In genomic region chr4:67533112-67533511, GRCh38 we compare ENCODE assay signal across 31 cellular contexts. TPM values are rescaled to one million over a fixed set of nuclear protein-coding genes. Genes with fewer than 3 reads are reported as not detected.
"Had no signal": no experiment of that assay in that cellular context is flagged by ENCODE, and none has a peak within 500 bp of the region (broad histone marks: within the 10 kb centered on the region; RNA-seq: fewer than 3 reads in every experiment).

No MANE protein-coding gene starts in this region.

- H3K27ac Mint-ChIP-seq: dendritic cell treated with granulocyte-macrophage colony-stimulating factor and Interleukin-4, amounts not matched to agents 40 ng/mL and 50 ng/mL, for 4 days; endodermal cell; stimulated activated effector memory CD8-positive, alpha-beta T cell treated with anti-CD3 and anti-CD28 coated beads, Interleukin-12 subunit alpha, Interleukin-12 subunit beta, amount 100 ng/mL, for 72 hours; type B pancreatic cell had no signal

- FAIRE-seq: endothelial cell of umbilical vein, frontal cortex had no signal

- H3K27me3 Mint-ChIP-seq: dendritic cell treated with granulocyte-macrophage colony-stimulating factor and Interleukin-4, amounts not matched to agents 40 ng/mL and 50 ng/mL, for 4 days; type B pancreatic cell had no signal

- ATAC-seq: left colon; left ventricle myocardium superior; lower lobe of right lung; natural killer cell; psoas muscle; right cardiac atrium; stimulated activated effector memory CD8-positive, alpha-beta T cell treated with anti-CD3 and anti-CD28 coated beads, Interleukin-12 subunit alpha, Interleukin-12 subunit beta, amount 100 ng/mL, for 72 hours had no signal

- H3K4me3 Mint-ChIP-seq: dendritic cell treated with granulocyte-macrophage colony-stimulating factor and Interleukin-4, amounts not matched to agents 40 ng/mL and 50 ng/mL, for 4 days; endodermal cell; immature natural killer cell; natural killer cell; stimulated activated effector memory CD8-positive, alpha-beta T cell treated with anti-CD3 and anti-CD28 coated beads, Interleukin-12 subunit alpha, Interleukin-12 subunit beta, amount 100 ng/mL, for 72 hours; type B pancreatic cell had no signal

- H3K27ac ChIP-seq: colonic mucosa, esophagus squamous epithelium, lower lobe of right lung, ovary, psoas muscle, sigmoid colon, stomach, testis, tibial artery had no signal

- DNase-seq: colonic mucosa; effector CD8-positive, alpha-beta T cell; endodermal cell; esophagus squamous epithelium; hypothalamus; immature natural killer cell; islet precursor cell; kidney glomerular epithelial cell; left colon; left ventricle myocardium superior; lower lobe of right lung; natural killer cell; occipital lobe; ovary; posterior cingulate gyrus; psoas muscle; right cardiac atrium; sigmoid colon; stimulated activated CD4-positive, alpha-beta T cell treated with anti-CD3 and anti-CD28 coated beads, Interleukin-2, amount 100 ng/mL, for 24 hours; stimulated activated CD4-positive, alpha-beta T cell treated with anti-CD3 and anti-CD28 coated beads, Interleukin-4, amount 100 ng/mL, for 24 hours; stimulated activated naive CD4-positive, alpha-beta T cell treated with Interleukin-2 at 50 U/mL for 16 hours; stomach; testis; tibial artery had no signal

- H3K9me3 Mint-ChIP-seq: immature natural killer cell; natural killer cell; stimulated activated effector memory CD8-positive, alpha-beta T cell treated with anti-CD3 and anti-CD28 coated beads, Interleukin-12 subunit alpha, Interleukin-12 subunit beta, amount 100 ng/mL, for 72 hours had no signal

- H3K4me1 Mint-ChIP-seq: endodermal cell had no signal

RNA-seq across cellular contexts. Expression of gene STAP1, which starts 25.4 kb away (rescaled TPM):
- total RNA-seq: endodermal cell, endothelial cell of umbilical vein, epithelial cell of proximal tubule, frontal cortex, occipital lobe, ovary, renal cortical epithelial cell, right cardiac atrium, sigmoid colon had no signal
